ENCODE assay signal across 14 cellular contexts in genomic region chr2:60311524-60311923, GRCh38.
A peak's percentile ranks its signal among the peaks of the same experiment; 100 is the strongest.
DNase-seq lines count a peak whose midpoint lies in the region; ATAC-seq, FAIRE-seq and TF ChIP-seq lines count a peak whose summit lies in the region.
"Had no signal": no experiment of that assay in that cellular context is flagged by ENCODE, and none has a peak within 500 bp of the region (broad histone marks: within the 10 kb centered on the region; RNA-seq: fewer than 3 reads in every experiment).

No MANE protein-coding gene starts in this region.

- peak; percentile 13 for FAIRE-seq in GM12891 (lab: Jason Lieb, UNC)

- CTCF ChIA-PET in activated CD4-positive, alpha-beta memory T cell treated with anti-CD3 and anti-CD28 coated beads, Interleukin-2, amount 10 ng/mL, durations not matched to agents 7 days and 5 days (lab: Charles Lee), result interaction anchor here (2.1 kb wide), 1 partner anchor 239 kb away, joined by 8 read pairs; no protein-coding TSS in a partner anchor

- TF ChIP-seq POLR2A in GM12891 (IDR thresholded peaks at IDR 0.05; ENCODE audit: low read depth, low read length), result no peak

- H3K9me3 Mint-ChIP-seq in activated CD4-positive, alpha-beta memory T cell treated with anti-CD3 and anti-CD28 coated beads, Interleukin-2, amount 10 ng/mL, durations not matched to agents 7 days and 5 days, result no peaks in the 10 kb centered on the region
- H3K9me3 Mint-ChIP-seq: activated naive CD8-positive, alpha-beta T cell treated with anti-CD3 and anti-CD28 coated beads, Interleukin-2, amount 10 ng/mL, durations not matched to agents 7 days and 5 days had no signal

- ATAC-seq in GM19351 (IDR thresholded peaks at IDR 0.05; ENCODE audit: unreplicated experiment) (peak; percentile 52), HG02642 (IDR thresholded peaks at IDR 0.05; ENCODE audit: poor library complexity, unreplicated experiment) (peak; percentile 47), HG03442 (IDR thresholded peaks at IDR 0.05; ENCODE audit: unreplicated experiment) (peak; percentile 56), GM19328 (IDR thresholded peaks at IDR 0.05; ENCODE audit: unreplicated experiment) (no peak)
- ATAC-seq: left colon had no signal

- no peak overlapping the region for H3K4me3 Mint-ChIP-seq in activated CD4-positive, alpha-beta memory T cell treated with anti-CD3 and anti-CD28 coated beads, Interleukin-2, amount 10 ng/mL, durations not matched to agents 7 days and 5 days
- H3K4me3 Mint-ChIP-seq: activated naive CD8-positive, alpha-beta T cell treated with anti-CD3 and anti-CD28 coated beads, Interleukin-2, amount 10 ng/mL, durations not matched to agents 7 days and 5 days had no signal

- H3K27ac Mint-ChIP-seq in activated CD4-positive, alpha-beta memory T cell treated with anti-CD3 and anti-CD28 coated beads, Interleukin-2, amount 10 ng/mL, durations not matched to agents 7 days and 5 days, result no peak overlapping the region
- H3K27ac Mint-ChIP-seq: activated naive CD8-positive, alpha-beta T cell treated with anti-CD3 and anti-CD28 coated beads, Interleukin-2, amount 10 ng/mL, durations not matched to agents 7 days and 5 days had no signal

- POLR2A ChIA-PET in activated CD4-positive, alpha-beta memory T cell treated with anti-CD3 and anti-CD28 coated beads, Interleukin-2, amount 10 ng/mL, durations not matched to agents 7 days and 5 days (lab: Charles Lee), result no interaction called here

- DNase-seq in GM12891 (ENCODE audit: insufficient read length, low spot score) (no peak), globus pallidus (ENCODE audit: low spot score) (no peak), NCI-H2107 treated with DMSO at 0.1 percent for 48 hours (lab: John Stamatoyannopoulos, UW; ENCODE audit: unreplicated experiment) (no peak)
- no peak for DNase-seq in activated CD4-positive, alpha-beta memory T cell treated with anti-CD3 and anti-CD28 coated beads, Interleukin-2, amount 10 ng/mL, durations not matched to agents 7 days and 5 days
- DNase-seq: activated CD8-positive, alpha-beta memory T cell treated with anti-CD3 and anti-CD28 coated beads, Interleukin-2, amount 50 U/mL, for 48 hours; activated naive CD8-positive, alpha-beta T cell treated with anti-CD3 and anti-CD28 coated beads, Interleukin-2, amount 10 ng/mL, durations not matched to agents 7 days and 5 days; left colon; NCI-H2081 treated with DMSO at 0.1 percent for 48 hours; NK-92 treated with Interleukin-12 subunit alpha and Interleukin-12 subunit beta, amount 100 ng/mL, for 24 hours; SJCRH30 had no signal

- no peaks in the 10 kb centered on the region for H3K36me3 Mint-ChIP-seq in activated CD4-positive, alpha-beta memory T cell treated with anti-CD3 and anti-CD28 coated beads, Interleukin-2, amount 10 ng/mL, durations not matched to agents 7 days and 5 days (ENCODE audit: low read depth)

- peaks cover 28% of the 10 kb centered on the region for H3K4me1 Mint-ChIP-seq in activated CD4-positive, alpha-beta memory T cell treated with anti-CD3 and anti-CD28 coated beads, Interleukin-2, amount 10 ng/mL, durations not matched to agents 7 days and 5 days

- H3K27me3 Mint-ChIP-seq in activated CD4-positive, alpha-beta memory T cell treated with anti-CD3 and anti-CD28 coated beads, Interleukin-2, amount 10 ng/mL, durations not matched to agents 7 days and 5 days, result peaks cover 16% of the 10 kb centered on the region

TF ChIP-seq in GM12891, 5 proteins besides CTCF, POLR2A, EP300 and RAD21:
- TF ChIP-seq POU2F2 (IDR thresholded peaks at IDR 0.05; ENCODE audit: low read depth, low read length) (no peak), SPI1 (IDR thresholded peaks at IDR 0.05; ENCODE audit: low read depth, low read length) (peak; percentile 59)
